In the genomic region with DNA sequence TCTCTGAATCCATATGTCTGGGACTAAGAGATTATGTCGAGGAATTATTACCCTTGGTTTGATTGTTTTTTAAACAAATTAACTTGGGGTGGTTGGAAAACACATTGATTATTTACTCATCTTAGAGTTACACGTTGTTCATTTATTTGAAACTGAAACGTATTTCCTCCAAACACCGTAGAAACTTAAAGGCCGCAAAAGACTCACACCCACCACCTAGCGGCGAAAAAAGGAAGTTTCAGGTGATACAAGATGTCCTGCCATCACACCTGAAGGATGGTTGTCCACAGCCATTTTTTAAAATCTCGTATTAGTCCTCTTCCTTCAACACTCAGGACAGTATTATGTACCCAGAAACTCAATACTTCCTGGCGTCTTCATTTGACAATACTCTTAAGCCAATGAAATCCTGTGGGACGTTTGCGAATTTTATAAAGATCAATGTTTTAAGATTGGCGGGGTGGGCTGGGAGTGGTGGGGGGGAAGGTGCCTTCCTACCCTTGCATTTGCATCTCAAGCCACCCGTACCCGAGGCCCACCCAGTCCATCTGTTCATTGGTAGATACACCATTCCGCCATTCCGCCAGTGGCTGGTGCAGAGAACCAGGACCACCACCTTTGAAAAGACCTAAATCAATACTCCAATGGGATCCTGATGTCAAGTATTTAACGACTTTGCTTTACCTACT, we compare ENCODE assay signal across 8 cellular contexts. TPM values are rescaled to one million over a fixed set of nuclear protein-coding genes. Genes with fewer than 3 reads are reported as not detected.
DNase-seq lines count a peak whose midpoint lies in the region; ATAC-seq and TF ChIP-seq lines count a peak whose summit lies in the region.

No MANE protein-coding gene starts in this region.

- peaks cover 38 to 42% (median 39%) of the 10 kb centered on the region in 3 donors for H3K4me1 Mint-ChIP-seq in T-cell

- peak; percentile 40 for DNase-seq in GM04504 (ENCODE audit: low read depth)
- DNase-seq in LNCaP clone FGC (ENCODE audit: low read depth), result peak; percentile 68
- DNase-seq in T-cell, result peak; percentile 48 to 81 (median 72)
- DNase-seq in adrenal gland, result peak; percentile 50 to 90 (median 68)
- peak; percentile 82 for DNase-seq in inferior parietal cortex (ENCODE audit: extremely low spot score)
- DNase-seq in stimulated activated CD4-positive, alpha-beta T cell treated with anti-CD3 and anti-CD28 coated beads, Interleukin-15, amount 100 ng/mL, for 24 hours, result peak; percentile 85

- no peaks in the 10 kb centered on the region for H3K36me3 ChIP-seq in adrenal gland (replicated peaks in 1 of 2)

- POLR2A ChIA-PET in T-cell (lab: Charles Lee), result no interaction called here

- no peaks in the 10 kb centered on the region for H3K9me3 ChIP-seq in adrenal gland (replicated peaks in 1 of 3)

- intact Hi-C loops in adrenal gland (cut with DNase I), result loop anchor here in 1 of 2 donors (10.0 kb wide), 1 partner anchor 84 kb away; no protein-coding TSS in a partner anchor

- peaks cover 15 to 25% of the 10 kb centered on the region in 2 donors for H3K4me1 ChIP-seq in adrenal gland (replicated peaks in 1 of 2)

- no peaks in the 10 kb centered on the region for H3K9me3 Mint-ChIP-seq in T-cell

- H3K4me3 ChIP-seq in LNCaP clone FGC (ENCODE audit: low read depth, low read length), result no peak overlapping the region
- H3K4me3 ChIP-seq in adrenal gland, result no peak overlapping the region

- CTCF ChIA-PET in T-cell (lab: Charles Lee), result interaction anchor here (0.5 to 1.4 kb wide), 4 partner anchors 41 to 238 kb away, joined by 3 to 5 read pairs (median 4); no protein-coding TSS in a partner anchor

- WGBS in adrenal gland, 4 donors, result 38 to 44% (median 41%) methylated on average over 17 of the region's 17 CpGs

- H3K27ac ChIP-seq in adrenal gland, result peak overlapping the region in 2 of 5 donors; percentile 83 to 97

- no peaks in the 10 kb centered on the region for H3K27me3 ChIP-seq in adrenal gland

- ATAC-seq in T-cell (replicated peaks in 1 of 4), result no peak
- no peak for ATAC-seq in GM18907 (IDR thresholded peaks at IDR 0.05; ENCODE audit: unreplicated experiment)
- no peak for ATAC-seq in GM18502 (IDR thresholded peaks at IDR 0.05; ENCODE audit: poor library complexity, unreplicated experiment)

- no peaks in the 10 kb centered on the region for H3K27me3 Mint-ChIP-seq in T-cell

- peak; percentile 77 for TF ChIP-seq CTCF in LNCaP clone FGC (IDR thresholded peaks at IDR 0.05; ENCODE audit: control insufficient read depth, extremely low read depth, insufficient read depth)
- TF ChIP-seq CTCF in adrenal gland (IDR thresholded peaks at IDR 0.05), result peak; percentile 81 to 89 (median 83)

- H3K36me3 Mint-ChIP-seq in T-cell, result no peaks in the 10 kb centered on the region

- no peak for TF ChIP-seq POLR2A in adrenal gland (IDR thresholded peaks at IDR 0.05)

- peak overlapping the region; percentile 74 to 89 (median 76) for H3K4me3 Mint-ChIP-seq in T-cell

- H3K27ac Mint-ChIP-seq in T-cell, result peak overlapping the region; percentile 83 to 91

RNA-seq across cellular contexts. Expression of gene LCOR, which starts 1.4 kb away (rescaled TPM):
- total RNA-seq in T-cell (10 to 100 TPM; 32.0 to 67.3 (median 38.0) TPM), adrenal gland (10 to 100 TPM in 7 of 8 donors, 1 to 10 TPM in 1; 9.2 to 27.1 (median 20.5) TPM)
- 1 to 10 TPM; 1.5 to 7.2 (median 5.2) TPM for polyA plus RNA-seq in adrenal gland
